In the genomic region with DNA sequence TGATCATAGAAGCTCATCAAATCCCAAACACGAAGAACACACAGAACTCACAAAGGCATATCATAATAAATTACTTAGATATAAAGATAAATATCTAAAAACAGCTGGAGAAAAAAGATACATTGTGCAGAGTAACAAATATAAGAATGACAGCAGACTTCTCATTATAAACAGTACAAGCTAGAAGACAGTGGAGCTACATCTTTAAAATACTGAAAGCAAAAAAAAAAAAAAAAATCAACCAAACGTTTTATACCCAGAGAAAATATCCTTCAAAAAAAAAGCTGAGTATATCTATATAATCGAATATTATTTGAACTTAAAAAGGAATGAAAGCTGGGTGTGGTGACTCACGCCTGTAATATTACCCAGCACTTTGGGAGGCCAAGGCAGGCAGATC, we compare ENCODE assay signal across 23 cellular contexts.
DNase-seq lines count a peak whose midpoint lies in the region; ATAC-seq, FAIRE-seq and TF ChIP-seq lines count a peak whose summit lies in the region.
"Had no signal": no experiment of that assay in that cellular context is flagged by ENCODE, and none has a peak within 500 bp of the region (broad histone marks: within the 10 kb centered on the region; RNA-seq: fewer than 3 reads in every experiment).

No MANE protein-coding gene starts in this region.

- H3K27ac ChIP-seq in HepG2 (ENCODE audit: extremely low read length, insufficient read depth, low read length) (no peak overlapping the region), right lobe of liver (no peak overlapping the region)
- H3K27ac ChIP-seq: C4-2B, HL-60 had no signal

- ATAC-seq in HepG2 (no peak), right lobe of liver (no peak)
- ATAC-seq: T-cell had no signal

- no peak overlapping the region for H3K9ac ChIP-seq in HepG2 (ENCODE audit: insufficient read depth, low read depth, low read length)
- H3K9ac ChIP-seq: SK-N-SH had no signal

- H3K4me1 ChIP-seq in HepG2 (ENCODE audit: insufficient read depth, low read length) = peaks cover 26% of the 10 kb centered on the region
- H3K4me1 ChIP-seq in right lobe of liver = peaks cover 0 to 14% (median 2%) of the 10 kb centered on the region in 4 donors

- no TSS peak for BruUV-seq in HepG2 (replicated peaks; lab: Mats Ljungman, UMichigan)

- in situ Hi-C loops in HepG2 (cut with HindIII; ENCODE audit: extremely low pct_ligation_motif_present, low pct_unique_long_range_greater_than_20kb) = no loop called here

- H3K4me2 ChIP-seq in HepG2 (ENCODE audit: low read depth, low read length) = no peak overlapping the region
- H3K4me2 ChIP-seq: SK-N-SH had no signal

- H3K4me1 Mint-ChIP-seq in activated T-helper 1 cell treated with anti-CD3 and anti-CD28 coated beads, Interleukin-12 subunit alpha, Interleukin-12 subunit beta, Interleukin-2, Interleukin-4 antibody, amounts not matched to agents 30 ng/mL and 10 ng/mL and 1 ng/mL, durations not matched to agents 14 hours and 24 hours and 36 hours (ENCODE audit: low read depth) = no peaks in the 10 kb centered on the region
- H3K4me1 Mint-ChIP-seq: T-cell had no signal

- no peak for TF ChIP-seq EP300 in HepG2 (IDR thresholded peaks at IDR 0.05; ENCODE audit: low read depth in 2 of 2, low read length in 2 of 2)
- no peak for TF ChIP-seq EP300 in HepG2 (CRISPR knock-in tag; IDR thresholded peaks at IDR 0.05; ENCODE audit: borderline replicate concordance)

- H3K4me3 Mint-ChIP-seq in activated T-helper 1 cell treated with anti-CD3 and anti-CD28 coated beads, Interleukin-12 subunit alpha, Interleukin-12 subunit beta, Interleukin-2, Interleukin-4 antibody, amounts not matched to agents 30 ng/mL and 10 ng/mL and 1 ng/mL, durations not matched to agents 14 hours and 24 hours and 36 hours = no peak overlapping the region
- H3K4me3 Mint-ChIP-seq: T-cell had no signal

- H3K27ac Mint-ChIP-seq in activated T-helper 1 cell treated with anti-CD3 and anti-CD28 coated beads, Interleukin-12 subunit alpha, Interleukin-12 subunit beta, Interleukin-2, Interleukin-4 antibody, amounts not matched to agents 30 ng/mL and 10 ng/mL and 1 ng/mL, durations not matched to agents 14 hours and 24 hours and 36 hours = no peak overlapping the region
- H3K27ac Mint-ChIP-seq: T-cell had no signal

- peaks cover 5% of the 10 kb centered on the region for H3K27me3 Mint-ChIP-seq in activated T-helper 1 cell treated with anti-CD3 and anti-CD28 coated beads, Interleukin-12 subunit alpha, Interleukin-12 subunit beta, Interleukin-2, Interleukin-4 antibody, amounts not matched to agents 30 ng/mL and 10 ng/mL and 1 ng/mL, durations not matched to agents 14 hours and 24 hours and 36 hours (ENCODE audit: insufficient read depth)
- H3K27me3 Mint-ChIP-seq: T-cell had no signal

- no peak for TF ChIP-seq POLR2A in HepG2 (IDR thresholded peaks at IDR 0.05; ENCODE audit: insufficient read depth in 1 of 2, low read depth in 2 of 2, low read length in 2 of 2)
- TF ChIP-seq POLR2A in right lobe of liver (IDR thresholded peaks at IDR 0.05) = no peak

- no peaks in the 10 kb centered on the region; the same call in 1 of the 2 replicates for H4K20me1 ChIP-seq in HepG2 (ENCODE audit: insufficient read depth, low read length)

- peaks cover 15% of the 10 kb centered on the region for H3K9me3 Mint-ChIP-seq in activated T-helper 1 cell treated with anti-CD3 and anti-CD28 coated beads, Interleukin-12 subunit alpha, Interleukin-12 subunit beta, Interleukin-2, Interleukin-4 antibody, amounts not matched to agents 30 ng/mL and 10 ng/mL and 1 ng/mL, durations not matched to agents 14 hours and 24 hours and 36 hours

- H3K36me3 Mint-ChIP-seq in activated T-helper 1 cell treated with anti-CD3 and anti-CD28 coated beads, Interleukin-12 subunit alpha, Interleukin-12 subunit beta, Interleukin-2, Interleukin-4 antibody, amounts not matched to agents 30 ng/mL and 10 ng/mL and 1 ng/mL, durations not matched to agents 14 hours and 24 hours and 36 hours (ENCODE audit: low read depth) = peaks cover 1% of the 10 kb centered on the region

- peaks cover 12% of the 10 kb centered on the region; the same call in 1 of the 2 replicates for H3K9me3 ChIP-seq in HepG2 (ENCODE audit: low read length)
- H3K9me3 ChIP-seq in right lobe of liver = peaks cover 0 to 9% (median 0%) of the 10 kb centered on the region in 4 donors

- H3K27me3 ChIP-seq in HepG2 (ENCODE audit: control insufficient read depth in 1 of 2, insufficient read depth in 2 of 2, low read length in 2 of 2) (no peaks in the 10 kb centered on the region), right lobe of liver (no peaks in the 10 kb centered on the region)

- CTCF ChIA-PET in HepG2 (lab: Yijun Ruan, JAX; ENCODE audit: low intra/inter-chr PET ratio, low total read pairs) (no interaction called here), HEK293T (lab: Yijun Ruan, JAX) (interaction anchor here (0.7 kb wide), 1 partner anchor 338 kb away, joined by 7 read pairs; no protein-coding TSS in a partner anchor)

- DNase-seq in HepG2 (ENCODE audit: low spot score) (no peak), right lobe of liver (no peak), HEK293T (ENCODE audit: extremely low spot score) (no peak), RKO (ENCODE audit: low spot score) (peak; percentile 14), NCI-H146 treated with DMSO at 0.1 percent for 48 hours (lab: John Stamatoyannopoulos, UW; ENCODE audit: unreplicated experiment) (no peak)
- no peak for DNase-seq in activated CD4-positive, alpha-beta T cell treated with anti-CD3 and anti-CD28 coated beads for 48 hours
- DNase-seq in activated T-helper 1 cell treated with anti-CD3 and anti-CD28 coated beads, Interleukin-12 subunit alpha, Interleukin-12 subunit beta, Interleukin-2, Interleukin-4 antibody, amounts not matched to agents 30 ng/mL and 10 ng/mL and 1 ng/mL, durations not matched to agents 14 hours and 24 hours and 36 hours (ENCODE audit: low spot score) = no peak
- DNase-seq: AML-193, GF-D8, GOT3, IMR-90, NCI-H1417, NCI-H187 treated with DMSO at 0.1 percent for 48 hours, NCI-H2171, NCI-H446, NCI-H526 treated with DMSO at 0.1 percent for 48 hours, SHP77 treated with DMSO at 0.1 percent for 48 hours, SK-N-SH, T-cell had no signal

- H3K4me3 ChIP-seq in HepG2 (replicated peaks in 1 of 3; ENCODE audit: insufficient read depth in 1 of 3, low read depth in 2 of 3, low read length in 3 of 3) = no peak overlapping the region
- H3K4me3 ChIP-seq in right lobe of liver = no peak overlapping the region

- H3K36me3 ChIP-seq in HepG2 (replicated peaks in 1 of 2; ENCODE audit: control insufficient read depth in 1 of 2, insufficient read depth in 2 of 2, low read length in 2 of 2) = no peaks in the 10 kb centered on the region
- no peaks in the 10 kb centered on the region for H3K36me3 ChIP-seq in right lobe of liver

- peaks cover 17% of the 10 kb centered on the region for H3K79me2 ChIP-seq in HepG2 (ENCODE audit: insufficient read depth, low read length)

- POLR2A ChIA-PET in HepG2 (lab: Yijun Ruan, JAX) = no interaction called here
- POLR2A ChIA-PET in HEK293T (lab: Yijun Ruan, JAX) = no interaction called here

- no peak overlapping the region for H2AFZ ChIP-seq in HepG2 (ENCODE audit: low read length)

- TF ChIP-seq CTCF in HepG2 (CRISPR knock-in tag; IDR thresholded peaks at IDR 0.05) (no peak), right lobe of liver (IDR thresholded peaks at IDR 0.05) (no peak)

- no peak for TF ChIP-seq RAD21 in HepG2 (CRISPR knock-in tag; IDR thresholded peaks at IDR 0.05)

- FAIRE-seq in HepG2 (lab: Jason Lieb, UNC) = no peak
- FAIRE-seq: D721Med, RCC 7860 had no signal

- WGBS in HepG2 (ENCODE audit: low lambda C conversion rate) = 80% methylated on average over 4 of the region's 4 CpGs
- WGBS in right lobe of liver (ENCODE audit: insufficient coverage, low coverage, low lambda C conversion rate, missing lambda C conversion rate) = 95% methylated on average over 4 of the region's 4 CpGs

- intact Hi-C loops in HepG2 (cut with micrococcal nuclease; ENCODE audit: unreplicated experiment) = no loop called here
- intact Hi-C loops in right lobe of liver (cut with DNase I) = no loop called here
- intact Hi-C loops in activated T-helper 1 cell treated with anti-CD3 and anti-CD28 coated beads, Interleukin-12 subunit alpha, Interleukin-12 subunit beta, Interleukin-2, Interleukin-4 antibody, amounts not matched to agents 30 ng/mL and 10 ng/mL and 1 ng/mL, durations not matched to agents 14 hours and 24 hours and 36 hours (cut with micrococcal nuclease) = no loop called here

TF ChIP-seq in HepG2, 621 proteins besides CTCF, POLR2A, EP300 and RAD21:
- 0 out of 2 replicates have a peak, but pooled peaks have one; percentile 51 for TF ChIP-seq ZFP1 (CRISPR knock-in tag; IDR thresholded peaks at IDR 0.05)
- peak; percentile 98 for TF ChIP-seq ZNF317 (CRISPR knock-in tag; IDR thresholded peaks at IDR 0.05)
- no peak for TF ChIP-seq ZBTB8A (CRISPR knock-in tag; IDR thresholded peaks at IDR 0.05; ENCODE audit: borderline replicate concordance, low read depth)

TF ChIP-seq in HEK293T, 16 proteins besides CTCF, POLR2A, EP300 and RAD21:
- TF ChIP-seq FOXK2 (IDR thresholded peaks at IDR 0.05) (no peak), ZNF384 (IDR thresholded peaks at IDR 0.05) (peak; percentile 82)
